ENCODE assay signal across 21 cellular contexts in genomic region chr22:19180740-19181410, GRCh38. TPM values are rescaled to one million over a fixed set of nuclear protein-coding genes. Genes with fewer than 3 reads are reported as not detected.
"Had no signal": no experiment of that assay in that cellular context is flagged by ENCODE, and none has a peak within 500 bp of the region (broad histone marks: within the 10 kb centered on the region; RNA-seq: fewer than 3 reads in every experiment).

No MANE protein-coding gene starts in this region.

- H3K4me3 ChIP-seq: adrenal gland, colonic mucosa, esophagus muscularis mucosa, left lung, mucosa of descending colon, ovary, tibial artery, uterus had no signal

- H3K9me3 ChIP-seq: adrenal gland, colonic mucosa, esophagus muscularis mucosa, left lung, mucosa of descending colon, ovary, tibial artery, uterus had no signal

- H3K36me3 Mint-ChIP-seq: activated CD4-positive, alpha-beta memory T cell treated with anti-CD3 and anti-CD28 coated beads for 36 hours; activated CD8-positive, alpha-beta memory T cell treated with anti-CD3 and anti-CD28 coated beads, Interleukin-2, amount 10 ng/mL, durations not matched to agents 7 days and 5 days; naive thymus-derived CD8-positive, alpha-beta T cell had no signal

- H3K27me3 Mint-ChIP-seq: activated CD4-positive, alpha-beta memory T cell treated with anti-CD3 and anti-CD28 coated beads for 36 hours; activated CD8-positive, alpha-beta memory T cell treated with anti-CD3 and anti-CD28 coated beads, Interleukin-2, amount 10 ng/mL, durations not matched to agents 7 days and 5 days had no signal

- ATAC-seq: activated CD8-positive, alpha-beta memory T cell treated with anti-CD3 and anti-CD28 coated beads, Interleukin-2, amount 10 ng/mL, durations not matched to agents 7 days and 5 days; left lung; mucosa of descending colon; naive thymus-derived CD8-positive, alpha-beta T cell; sciatic nerve had no signal

- H3K4me3 Mint-ChIP-seq: activated CD4-positive, alpha-beta memory T cell treated with anti-CD3 and anti-CD28 coated beads for 36 hours; activated CD8-positive, alpha-beta memory T cell treated with anti-CD3 and anti-CD28 coated beads, Interleukin-2, amount 10 ng/mL, durations not matched to agents 7 days and 5 days had no signal

- H3K9me3 Mint-ChIP-seq: activated CD4-positive, alpha-beta memory T cell treated with anti-CD3 and anti-CD28 coated beads for 36 hours; naive thymus-derived CD8-positive, alpha-beta T cell had no signal

- DNase-seq: activated CD4-positive, alpha-beta memory T cell treated with anti-CD3 and anti-CD28 coated beads for 36 hours; activated CD4-positive, alpha-beta T cell treated with anti-CD3 and anti-CD28 coated beads for 1 hour; activated CD8-positive, alpha-beta memory T cell treated with anti-CD3 and anti-CD28 coated beads, Interleukin-2, amount 10 ng/mL, durations not matched to agents 7 days and 5 days; activated effector memory CD4-positive, alpha-beta T cell treated with anti-CD3 and anti-CD28 coated beads, Interleukin-2, amount 50 U/mL, for 16 hours; activated T-cell treated with anti-CD3 and anti-CD28 coated beads, Interleukin-2, amount 50 U/mL, for 1 hour; adrenal gland; colonic mucosa; kidney; left lung; mammary epithelial cell; naive thymus-derived CD8-positive, alpha-beta T cell; ovary; SW 1271; tibial artery; uterus had no signal

- H3K27ac ChIP-seq: adrenal gland had no signal

- H3K36me3 ChIP-seq: colonic mucosa, ovary, uterus had no signal

- H3K27me3 ChIP-seq: adrenal gland, colonic mucosa, esophagus muscularis mucosa, left lung, ovary, tibial artery, uterus had no signal

- H3K27ac Mint-ChIP-seq: activated CD8-positive, alpha-beta memory T cell treated with anti-CD3 and anti-CD28 coated beads, Interleukin-2, amount 10 ng/mL, durations not matched to agents 7 days and 5 days had no signal

RNA-seq across cellular contexts. Expression of gene GSC2, which starts 30.8 kb away (rescaled TPM):
- total RNA-seq: activated CD4-positive, alpha-beta memory T cell treated with anti-CD3 and anti-CD28 coated beads for 36 hours; activated CD8-positive, alpha-beta memory T cell treated with anti-CD3 and anti-CD28 coated beads, Interleukin-2, amount 10 ng/mL, durations not matched to agents 7 days and 5 days; adrenal gland; cardiac septum; colonic mucosa; esophagus muscularis mucosa; kidney; left lung; mammary epithelial cell; mucosa of descending colon; naive thymus-derived CD8-positive, alpha-beta T cell; ovary; sciatic nerve; SK-MEL-5; uterus had no signal
- polyA plus RNA-seq: adrenal gland; mammary epithelial cell; naive thymus-derived CD8-positive, alpha-beta T cell; ovary had no signal

RNA-seq across cellular contexts. Expression of gene TSSK2, which starts 49.8 kb away (rescaled TPM):
- total RNA-seq: activated CD4-positive, alpha-beta memory T cell treated with anti-CD3 and anti-CD28 coated beads for 36 hours; activated CD8-positive, alpha-beta memory T cell treated with anti-CD3 and anti-CD28 coated beads, Interleukin-2, amount 10 ng/mL, durations not matched to agents 7 days and 5 days; adrenal gland; cardiac septum; colonic mucosa; esophagus muscularis mucosa; kidney; left lung; mucosa of descending colon; naive thymus-derived CD8-positive, alpha-beta T cell; ovary; pulmonary artery endothelial cell; sciatic nerve; SK-MEL-5 had no signal
- polyA plus RNA-seq: mammary epithelial cell; naive thymus-derived CD8-positive, alpha-beta T cell had no signal
